Comparison of ENCODE assay signal across 2 cellular contexts in genomic region chr3:57383421-57383820, GRCh38.
TF ChIP-seq lines count a peak whose summit lies in the region.

No MANE protein-coding gene starts in this region.

TF ChIP-seq in GM23338, 12 proteins besides CTCF, POLR2A, EP300 and RAD21:
- no peak for TF ChIP-seq ZNF462 (CRISPR knock-in tag; IDR thresholded peaks at IDR 0.05)
- no peak for TF ChIP-seq ZNF114 (CRISPR knock-in tag; IDR thresholded peaks at IDR 0.05)
- TF ChIP-seq JUNB (IDR thresholded peaks at IDR 0.05; ENCODE audit: unreplicated experiment) = no peak
- no peak for TF ChIP-seq STAT1 (IDR thresholded peaks at IDR 0.05; ENCODE audit: unreplicated experiment)
- TF ChIP-seq POLR2AphosphoS5 (IDR thresholded peaks at IDR 0.05; ENCODE audit: low read depth) = no peak
- no peak for TF ChIP-seq EZH2phosphoT487 (IDR thresholded peaks at IDR 0.05; ENCODE audit: unreplicated experiment)
- TF ChIP-seq, protein P1, sequence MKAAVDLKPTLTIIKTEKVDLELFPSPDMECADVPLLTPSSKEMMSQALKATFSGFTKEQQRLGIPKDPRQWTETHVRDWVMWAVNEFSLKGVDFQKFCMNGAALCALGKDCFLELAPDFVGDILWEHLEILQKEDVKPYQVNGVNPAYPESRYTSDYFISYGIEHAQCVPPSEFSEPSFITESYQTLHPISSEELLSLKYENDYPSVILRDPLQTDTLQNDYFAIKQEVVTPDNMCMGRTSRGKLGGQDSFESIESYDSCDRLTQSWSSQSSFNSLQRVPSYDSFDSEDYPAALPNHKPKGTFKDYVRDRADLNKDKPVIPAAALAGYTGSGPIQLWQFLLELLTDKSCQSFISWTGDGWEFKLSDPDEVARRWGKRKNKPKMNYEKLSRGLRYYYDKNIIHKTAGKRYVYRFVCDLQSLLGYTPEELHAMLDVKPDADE (IDR thresholded peaks at IDR 0.05) = no peak
- TF ChIP-seq ZNF331 (CRISPR knock-in tag; IDR thresholded peaks at IDR 0.05; ENCODE audit: low read depth) = no peak
- TF ChIP-seq, protein P2, sequence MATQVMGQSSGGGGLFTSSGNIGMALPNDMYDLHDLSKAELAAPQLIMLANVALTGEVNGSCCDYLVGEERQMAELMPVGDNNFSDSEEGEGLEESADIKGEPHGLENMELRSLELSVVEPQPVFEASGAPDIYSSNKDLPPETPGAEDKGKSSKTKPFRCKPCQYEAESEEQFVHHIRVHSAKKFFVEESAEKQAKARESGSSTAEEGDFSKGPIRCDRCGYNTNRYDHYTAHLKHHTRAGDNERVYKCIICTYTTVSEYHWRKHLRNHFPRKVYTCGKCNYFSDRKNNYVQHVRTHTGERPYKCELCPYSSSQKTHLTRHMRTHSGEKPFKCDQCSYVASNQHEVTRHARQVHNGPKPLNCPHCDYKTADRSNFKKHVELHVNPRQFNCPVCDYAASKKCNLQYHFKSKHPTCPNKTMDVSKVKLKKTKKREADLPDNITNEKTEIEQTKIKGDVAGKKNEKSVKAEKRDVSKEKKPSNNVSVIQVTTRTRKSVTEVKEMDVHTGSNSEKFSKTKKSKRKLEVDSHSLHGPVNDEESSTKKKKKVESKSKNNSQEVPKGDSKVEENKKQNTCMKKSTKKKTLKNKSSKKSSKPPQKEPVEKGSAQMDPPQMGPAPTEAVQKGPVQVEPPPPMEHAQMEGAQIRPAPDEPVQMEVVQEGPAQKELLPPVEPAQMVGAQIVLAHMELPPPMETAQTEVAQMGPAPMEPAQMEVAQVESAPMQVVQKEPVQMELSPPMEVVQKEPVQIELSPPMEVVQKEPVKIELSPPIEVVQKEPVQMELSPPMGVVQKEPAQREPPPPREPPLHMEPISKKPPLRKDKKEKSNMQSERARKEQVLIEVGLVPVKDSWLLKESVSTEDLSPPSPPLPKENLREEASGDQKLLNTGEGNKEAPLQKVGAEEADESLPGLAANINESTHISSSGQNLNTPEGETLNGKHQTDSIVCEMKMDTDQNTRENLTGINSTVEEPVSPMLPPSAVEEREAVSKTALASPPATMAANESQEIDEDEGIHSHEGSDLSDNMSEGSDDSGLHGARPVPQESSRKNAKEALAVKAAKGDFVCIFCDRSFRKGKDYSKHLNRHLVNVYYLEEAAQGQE (IDR thresholded peaks at IDR 0.05; ENCODE audit: unreplicated experiment) = no peak
TF ChIP-seq in GM23338: peak in this region for 0.

TF ChIP-seq in GM12878, 131 proteins besides CTCF, POLR2A, EP300 and RAD21 (continued from another document):
- TF ChIP-seq CEBPZ (IDR thresholded peaks at IDR 0.05; ENCODE audit: low read depth, low read length) (no peak), USF2 (IDR thresholded peaks at IDR 0.05; ENCODE audit: borderline replicate concordance, low read depth, low read length) (no peak), ZNF274 (IDR thresholded peaks at IDR 0.05; ENCODE audit: insufficient read depth, insufficient read length) (no peak), YY1 (IDR thresholded peaks at IDR 0.05; ENCODE audit: low read depth, low read length) (no peak), SP1 (IDR thresholded peaks at IDR 0.05; ENCODE audit: low read depth, low read length) (no peak), POU2F2 (IDR thresholded peaks at IDR 0.05; ENCODE audit: borderline replicate concordance, low read depth, low read length) (no peak), BCL3 (IDR thresholded peaks at IDR 0.05; ENCODE audit: borderline replicate concordance, insufficient read depth, low read depth, low read length, poor library complexity, severe bottlenecking) (no peak), RFX5 (IDR thresholded peaks at IDR 0.05; ENCODE audit: low read depth, low read length) (no peak), SIN3A (IDR thresholded peaks at IDR 0.05; ENCODE audit: low read depth, low read length) (no peak), RUNX3 (IDR thresholded peaks at IDR 0.05; ENCODE audit: low read length) (no peak), HDAC2 (IDR thresholded peaks at IDR 0.05) (no peak)
- TF ChIP-seq, protein P2 (IDR thresholded peaks at IDR 0.05; ENCODE audit: low read depth, low read length) = no peak
- TF ChIP-seq, protein P3, sequence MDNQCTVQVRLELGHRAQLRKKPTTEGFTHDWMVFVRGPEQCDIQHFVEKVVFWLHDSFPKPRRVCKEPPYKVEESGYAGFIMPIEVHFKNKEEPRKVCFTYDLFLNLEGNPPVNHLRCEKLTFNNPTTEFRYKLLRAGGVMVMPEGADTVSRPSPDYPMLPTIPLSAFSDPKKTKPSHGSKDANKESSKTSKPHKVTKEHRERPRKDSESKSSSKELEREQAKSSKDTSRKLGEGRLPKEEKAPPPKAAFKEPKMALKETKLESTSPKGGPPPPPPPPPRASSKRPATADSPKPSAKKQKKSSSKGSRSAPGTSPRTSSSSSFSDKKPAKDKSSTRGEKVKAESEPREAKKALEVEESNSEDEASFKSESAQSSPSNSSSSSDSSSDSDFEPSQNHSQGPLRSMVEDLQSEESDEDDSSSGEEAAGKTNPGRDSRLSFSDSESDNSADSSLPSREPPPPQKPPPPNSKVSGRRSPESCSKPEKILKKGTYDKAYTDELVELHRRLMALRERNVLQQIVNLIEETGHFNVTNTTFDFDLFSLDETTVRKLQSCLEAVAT (IDR thresholded peaks at IDR 0.05) = no peak
